In genomic region chr1:246597340-246597739, GRCh38 we compare ENCODE assay signal across 12 cellular contexts. TPM values are rescaled to one million over a fixed set of nuclear protein-coding genes. Genes with fewer than 3 reads are reported as not detected.
DNase-seq lines count a peak whose midpoint lies in the region; FAIRE-seq and TF ChIP-seq lines count a peak whose summit lies in the region.
"Had no signal": no experiment of that assay in that cellular context is flagged by ENCODE, and none has a peak within 500 bp of the region (broad histone marks: within the 10 kb centered on the region; RNA-seq: fewer than 3 reads in every experiment).

No MANE protein-coding gene starts in this region.

- BruUV-seq in endothelial cell of umbilical vein (replicated peaks; lab: Mats Ljungman, UMichigan): no TSS peak

- no peak overlapping the region for H3K4me3 ChIP-seq in MG63
- H3K4me3 ChIP-seq in endothelial cell of umbilical vein (replicated peaks in 1 of 3; ENCODE audit: insufficient read depth in 1 of 3, low read depth in 1 of 3, low read length in 3 of 3): no peak overlapping the region
- no peak overlapping the region for H3K4me3 ChIP-seq in smooth muscle cell
- no peak overlapping the region for H3K4me3 ChIP-seq in Karpas-422 (ENCODE audit: low read length)

- H3K27ac ChIP-seq in endothelial cell of umbilical vein (ENCODE audit: insufficient read depth, low read depth, low read length) (no peak overlapping the region), smooth muscle cell (ENCODE audit: low read depth) (no peak overlapping the region), Karpas-422 (ENCODE audit: low read length) (no peak overlapping the region)

- no peaks in the 10 kb centered on the region for H3K4me1 ChIP-seq in endothelial cell of umbilical vein (ENCODE audit: control insufficient read depth, extremely low read depth, insufficient read depth, low read length)
- H3K4me1 ChIP-seq in smooth muscle cell (ENCODE audit: low read depth): no peaks in the 10 kb centered on the region
- H3K4me1 ChIP-seq in Karpas-422 (ENCODE audit: low read length): peaks cover 23% of the 10 kb centered on the region

- H3K36me3 ChIP-seq in MG63 (peaks cover 21% of the 10 kb centered on the region), endothelial cell of umbilical vein (ENCODE audit: control insufficient read depth in 2 of 2, extremely low read depth in 1 of 2, insufficient read depth in 2 of 2, low read length in 2 of 2) (no peaks in the 10 kb centered on the region), smooth muscle cell (ENCODE audit: low read depth) (no peaks in the 10 kb centered on the region), Karpas-422 (ENCODE audit: insufficient read depth, low read length) (peaks cover 12% of the 10 kb centered on the region)

- FAIRE-seq in endothelial cell of umbilical vein (lab: Jason Lieb, UNC): peak; percentile 42
- no peak for FAIRE-seq in D721Med (lab: Jason Lieb, UNC)

- TF ChIP-seq CTCF in AG09319 (IDR thresholded peaks at IDR 0.05; ENCODE audit: low read depth, low read length) (no peak), endothelial cell of umbilical vein (IDR thresholded peaks at IDR 0.05; ENCODE audit: extremely low read depth in 1 of 2, insufficient read depth in 1 of 2, low read depth in 1 of 2, low read length in 2 of 2) (no peak), smooth muscle cell (IDR thresholded peaks at IDR 0.05; ENCODE audit: borderline replicate concordance, insufficient read depth, poor library complexity, severe bottlenecking) (no peak), D721Med (IDR thresholded peaks at IDR 0.05; ENCODE audit: insufficient read depth, missing control alignments) (no peak)

- H4K20me1 ChIP-seq in endothelial cell of umbilical vein (replicated peaks; ENCODE audit: control insufficient read depth, extremely low read depth, insufficient read depth, low read length) (no peaks in the 10 kb centered on the region), smooth muscle cell (ENCODE audit: low read depth) (peaks cover 9% of the 10 kb centered on the region), Karpas-422 (ENCODE audit: insufficient read depth, low read depth, low read length) (no peaks in the 10 kb centered on the region)

- H3K9ac ChIP-seq in endothelial cell of umbilical vein (replicated peaks; ENCODE audit: extremely low read depth, insufficient read depth, low read length): no peak overlapping the region
- no peak overlapping the region for H3K9ac ChIP-seq in smooth muscle cell (ENCODE audit: low read depth)
- H3K9ac ChIP-seq in Karpas-422 (ENCODE audit: low read length): no peak overlapping the region

- no peaks in the 10 kb centered on the region for H3K9me2 ChIP-seq in Karpas-422 (replicated peaks; ENCODE audit: insufficient read depth, low read length)

- H2AFZ ChIP-seq in endothelial cell of umbilical vein (ENCODE audit: low read depth, low read length) (no peak overlapping the region), smooth muscle cell (ENCODE audit: low read depth) (no peak overlapping the region), Karpas-422 (ENCODE audit: low read length) (no peak overlapping the region)

- DNase-seq in AG09319 (ENCODE audit: extremely low read depth, low read depth) (peak; percentile 69), MG63 (peak; percentile 55), endothelial cell of umbilical vein (ENCODE audit: low read depth, low spot score) (peak; percentile 92), lung microvascular endothelial cell (ENCODE audit: low read depth in 2 of 2) (peak; percentile 87 to 98), inferior parietal cortex (ENCODE audit: extremely low spot score) (no peak), smooth muscle cell (lab: John Stamatoyannopoulos, UW; ENCODE audit: unreplicated experiment) (no peak), D721Med (ENCODE audit: insufficient read length, low spot score) (no peak), Karpas-422 (no peak)
- DNase-seq: amniotic stem cell; islet precursor cell; NCI-H510A; stimulated activated CD4-positive, alpha-beta T cell treated with anti-CD3 and anti-CD28 coated beads, Interleukin-15, amount 100 ng/mL, for 24 hours had no signal

- H3K27me3 ChIP-seq in MG63 (no peaks in the 10 kb centered on the region), endothelial cell of umbilical vein (ENCODE audit: control insufficient read depth in 2 of 2, insufficient read depth in 2 of 2, low read length in 2 of 2) (no peaks in the 10 kb centered on the region), smooth muscle cell (ENCODE audit: low read depth) (no peaks in the 10 kb centered on the region), Karpas-422 (ENCODE audit: low read length) (no peaks in the 10 kb centered on the region)

- no peak overlapping the region for H3K4me2 ChIP-seq in endothelial cell of umbilical vein (ENCODE audit: insufficient read depth, low read length)
- H3K4me2 ChIP-seq in smooth muscle cell: no peak overlapping the region
- H3K4me2 ChIP-seq in Karpas-422 (ENCODE audit: low read depth, low read length, poor library complexity, severe bottlenecking): no peak overlapping the region

- CTCF ChIA-PET in endothelial cell of umbilical vein (lab: Charles Lee): interaction anchor here (0.8 to 1.1 kb wide), 2 partner anchors 11 to 16 kb away, joined by 3 to 4 read pairs; no protein-coding TSS in a partner anchor

- POLR2A ChIA-PET in endothelial cell of umbilical vein (lab: Charles Lee): no interaction called here

- no peak for TF ChIP-seq POLR2A in endothelial cell of umbilical vein (IDR thresholded peaks at IDR 0.05; ENCODE audit: low read depth, low read length)

- H3K9me3 ChIP-seq in MG63 (no peaks in the 10 kb centered on the region), endothelial cell of umbilical vein (replicated peaks; ENCODE audit: control insufficient read depth, insufficient read depth, low read length) (no peaks in the 10 kb centered on the region), smooth muscle cell (replicated peaks; ENCODE audit: low read depth) (no peaks in the 10 kb centered on the region), Karpas-422 (ENCODE audit: low read length) (no peaks in the 10 kb centered on the region)

- no peaks in the 10 kb centered on the region for H3K9me1 ChIP-seq in endothelial cell of umbilical vein (replicated peaks; ENCODE audit: control insufficient read depth, extremely low read depth, insufficient read depth, low read length)

- dilution Hi-C loops in endothelial cell of umbilical vein (cut with MboI; ENCODE audit: extremely low pct_ligation_motif_present, low sequenced_read_pairs): no loop called here

- 92% methylated on average over 5 of the region's 5 CpGs for WGBS in smooth muscle cell (ENCODE audit: low lambda C conversion rate)

- intact Hi-C loops in endothelial cell of umbilical vein (cut with micrococcal nuclease): no loop called here

- H3F3A ChIP-seq in smooth muscle cell (ENCODE audit: low read depth): no peaks in the 10 kb centered on the region

- H3K79me2 ChIP-seq in endothelial cell of umbilical vein (ENCODE audit: control insufficient read depth, insufficient read depth, low read length) (peaks cover 19% of the 10 kb centered on the region), smooth muscle cell (ENCODE audit: low read depth) (no peaks in the 10 kb centered on the region), Karpas-422 (ENCODE audit: low read length) (peaks cover 94% of the 10 kb centered on the region)

TF ChIP-seq in endothelial cell of umbilical vein, 7 proteins besides CTCF, POLR2A, EP300 and RAD21:
- TF ChIP-seq FOS (IDR thresholded peaks at IDR 0.05; ENCODE audit: borderline replicate concordance, insufficient read depth, low read length) (no peak), GATA2 (IDR thresholded peaks at IDR 0.05; ENCODE audit: insufficient read depth, insufficient read length, low read depth, low read length) (no peak), JUN (IDR thresholded peaks at IDR 0.05; ENCODE audit: borderline replicate concordance, insufficient read depth, insufficient read length, low read depth) (no peak), POLR2AphosphoS5 (IDR thresholded peaks at IDR 0.05; ENCODE audit: insufficient read depth, low read depth, low read length) (no peak)
TF ChIP-seq in endothelial cell of umbilical vein: peak in this region for 0.

RNA-seq across cellular contexts. Expression of gene CNST, which starts 31.1 kb away (rescaled TPM):
- total RNA-seq in MG63 (2014; rRNA removed; shearing (Covaris generic); ENCODE audit: low replicate concordance): 10.5 and 11.2 TPM in 2 replicates
- total RNA-seq in endothelial cell of umbilical vein (18.1 and 21.5 TPM in 2 replicates), lung microvascular endothelial cell (13.1 and 32.5 TPM in 2 replicates), smooth muscle cell (11.0 and 16.9 TPM in 2 replicates)
- polyA plus RNA-seq in endothelial cell of umbilical vein (4.4 and 6.3 TPM in 2 replicates), smooth muscle cell (6.7 and 7.3 TPM in 2 replicates)
- polyA plus RNA-seq in endothelial cell of umbilical vein (2011; cell fraction: cytosol; rRNA removed): 6.6 and 8.2 TPM in 2 replicates
- 21.4 and 26.5 TPM in 2 replicates for polyA plus RNA-seq in endothelial cell of umbilical vein (2011; cell fraction: nucleus; rRNA removed)
- polyA plus RNA-seq in endothelial cell of umbilical vein (2012): 7.9 and 10.0 TPM in 2 replicates
- polyA minus RNA-seq in endothelial cell of umbilical vein: 24.8 and 27.7 TPM in 2 replicates
- 8.0 TPM for polyA minus RNA-seq in endothelial cell of umbilical vein (2011; cell fraction: cytosol; rRNA and poly(A)+ RNA removed)
- 37.7 and 41.0 TPM in 2 replicates for polyA minus RNA-seq in endothelial cell of umbilical vein (2011; cell fraction: nucleus; rRNA and poly(A)+ RNA removed)
- 25.3 and 29.7 TPM in 2 replicates for total RNA-seq in Karpas-422 (2014; rRNA removed; shearing (Covaris generic); ENCODE audit: low replicate concordance)

RNA-seq across cellular contexts. Expression of gene TFB2M, which starts 31.3 kb away (rescaled TPM):
- total RNA-seq in MG63 (2014; rRNA removed; shearing (Covaris generic); ENCODE audit: low replicate concordance): 10.9 and 13.3 TPM in 2 replicates
- total RNA-seq in endothelial cell of umbilical vein (14.3 and 14.8 TPM in 2 replicates), lung microvascular endothelial cell (11.6 and 12.5 TPM in 2 replicates), smooth muscle cell (22.5 and 24.0 TPM in 2 replicates)
- polyA plus RNA-seq in endothelial cell of umbilical vein (5.8 and 8.4 TPM in 2 replicates), smooth muscle cell (15.0 and 16.8 TPM in 2 replicates)
- polyA plus RNA-seq in endothelial cell of umbilical vein (2011; cell fraction: cytosol; rRNA removed): 10.3 and 10.4 TPM in 2 replicates
- 11.0 and 15.7 TPM in 2 replicates for polyA plus RNA-seq in endothelial cell of umbilical vein (2011; cell fraction: nucleus; rRNA removed)
- polyA plus RNA-seq in endothelial cell of umbilical vein (2012): 13.0 and 20.7 TPM in 2 replicates
- polyA minus RNA-seq in endothelial cell of umbilical vein: 3.7 and 4.8 TPM in 2 replicates
- polyA minus RNA-seq in endothelial cell of umbilical vein (2011; cell fraction: cytosol; rRNA and poly(A)+ RNA removed): 12.9 TPM
- 9.6 and 13.3 TPM in 2 replicates for polyA minus RNA-seq in endothelial cell of umbilical vein (2011; cell fraction: nucleus; rRNA and poly(A)+ RNA removed)
- 20.5 and 27.7 TPM in 2 replicates for total RNA-seq in Karpas-422 (2014; rRNA removed; shearing (Covaris generic); ENCODE audit: low replicate concordance)

Comparison
In these comparisons a context has a peak if more than half of its experiments do, and no peak if none do; other contexts are left out.
1. DNase-seq: peak in AG09319 (single experiment), MG63 (single experiment), endothelial cell of umbilical vein (single experiment) and lung microvascular endothelial cell (2 of 2); none in inferior parietal cortex (single experiment), smooth muscle cell (single experiment), D721Med (single experiment) and Karpas-422 (single experiment).